In the genomic region with DNA sequence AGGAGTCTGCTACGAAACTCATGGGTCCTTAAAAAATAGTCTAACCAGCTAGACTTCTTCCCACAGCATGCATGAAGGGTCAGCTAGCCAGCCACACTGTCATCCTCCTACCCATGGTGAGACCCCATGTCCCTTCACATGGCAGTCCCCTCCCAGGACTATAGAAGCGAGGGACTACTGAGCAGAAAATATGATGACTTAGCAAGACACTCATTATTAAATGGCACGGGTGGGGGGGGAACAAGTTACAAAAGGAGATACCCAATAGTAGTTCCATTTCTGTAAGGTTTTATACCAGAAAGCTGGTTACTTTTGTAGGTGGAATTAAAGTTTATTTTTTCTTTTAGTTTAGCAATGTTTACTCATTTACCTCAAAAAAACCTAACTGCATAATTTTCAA, we compare ENCODE assay signal across 32 cellular contexts. TPM values are rescaled to one million over a fixed set of nuclear protein-coding genes. Genes with fewer than 3 reads are reported as not detected.
"Had no signal": no experiment of that assay in that cellular context is flagged by ENCODE, and none has a peak within 500 bp of the region (broad histone marks: within the 10 kb centered on the region; RNA-seq: fewer than 3 reads in every experiment).

No MANE protein-coding gene starts in this region.

- H3K27ac Mint-ChIP-seq: activated CD4-positive, alpha-beta memory T cell treated with anti-CD3 and anti-CD28 coated beads for 36 hours; activated CD4-positive, alpha-beta T cell treated with anti-CD3 and anti-CD28 coated beads for 36 hours; activated CD4-positive, alpha-beta T cell treated with anti-CD3 and anti-CD28 coated beads, Interleukin-2, amount 10 ng/mL, durations not matched to agents 24 days and 14 days; activated CD8-positive, alpha-beta memory T cell treated with anti-CD3 and anti-CD28 coated beads, Interleukin-2, amount 10 ng/mL, durations not matched to agents 7 days and 5 days; activated CD8-positive, alpha-beta T cell treated with anti-CD3 and anti-CD28 coated beads, Interleukin-2, amount 10 ng/mL, durations not matched to agents 7 days and 5 days; activated naive CD4-positive, alpha-beta T cell treated with anti-CD3 and anti-CD28 coated beads for 36 hours; activated naive CD4-positive, alpha-beta T cell treated with anti-CD3 and anti-CD28 coated beads, Interleukin-2, amount 50 U/mL, for 24 hours; activated naive CD8-positive, alpha-beta T cell treated with anti-CD3 and anti-CD28 coated beads for 36 hours; activated naive CD8-positive, alpha-beta T cell treated with anti-CD3 and anti-CD28 coated beads, Interleukin-2, amount 50 U/mL, for 24 hours; activated T-helper 1 cell treated with anti-CD3 and anti-CD28 coated beads, Interleukin-12 subunit alpha, Interleukin-12 subunit beta, Interleukin-2, Interleukin-4 antibody, amounts not matched to agents 30 ng/mL and 10 ng/mL and 1 ng/mL, durations not matched to agents 14 hours and 24 hours and 36 hours; activated T-helper 2 cell treated with anti-CD3 and anti-CD28 coated beads, Interferon-gamma antibody, Interleukin-2, Interleukin-4, amounts not matched to agents 10 μg/mL and 5 μg/mL and 100 μg/mL, durations not matched to agents 14 hours and 24 hours and 36 hours; effector memory CD8-positive, alpha-beta T cell had no signal

- H3K4me1 ChIP-seq: adrenal gland, body of pancreas, heart left ventricle had no signal

- H3K4me1 Mint-ChIP-seq: activated CD4-positive, alpha-beta T cell treated with anti-CD3 and anti-CD28 coated beads for 36 hours; activated CD4-positive, alpha-beta T cell treated with anti-CD3 and anti-CD28 coated beads, Interleukin-2, amount 10 ng/mL, durations not matched to agents 24 days and 14 days; activated CD8-positive, alpha-beta memory T cell treated with anti-CD3 and anti-CD28 coated beads, Interleukin-2, amount 10 ng/mL, durations not matched to agents 7 days and 5 days; activated naive CD4-positive, alpha-beta T cell treated with anti-CD3 and anti-CD28 coated beads, Interleukin-2, amount 50 U/mL, for 24 hours; activated naive CD8-positive, alpha-beta T cell treated with anti-CD3 and anti-CD28 coated beads for 36 hours; activated naive CD8-positive, alpha-beta T cell treated with anti-CD3 and anti-CD28 coated beads, Interleukin-2, amount 50 U/mL, for 24 hours had no signal

- H3K4me3 Mint-ChIP-seq: activated CD4-positive, alpha-beta memory T cell treated with anti-CD3 and anti-CD28 coated beads for 36 hours; activated CD4-positive, alpha-beta T cell treated with anti-CD3 and anti-CD28 coated beads for 36 hours; activated CD4-positive, alpha-beta T cell treated with anti-CD3 and anti-CD28 coated beads, Interleukin-2, amount 10 ng/mL, durations not matched to agents 24 days and 14 days; activated CD8-positive, alpha-beta memory T cell treated with anti-CD3 and anti-CD28 coated beads, Interleukin-2, amount 10 ng/mL, durations not matched to agents 7 days and 5 days; activated CD8-positive, alpha-beta T cell treated with anti-CD3 and anti-CD28 coated beads, Interleukin-2, amount 10 ng/mL, durations not matched to agents 7 days and 5 days; activated naive CD4-positive, alpha-beta T cell treated with anti-CD3 and anti-CD28 coated beads for 36 hours; activated naive CD4-positive, alpha-beta T cell treated with anti-CD3 and anti-CD28 coated beads, Interleukin-2, amount 50 U/mL, for 24 hours; activated naive CD8-positive, alpha-beta T cell treated with anti-CD3 and anti-CD28 coated beads for 36 hours; activated naive CD8-positive, alpha-beta T cell treated with anti-CD3 and anti-CD28 coated beads, Interleukin-2, amount 50 U/mL, for 24 hours; activated T-helper 1 cell treated with anti-CD3 and anti-CD28 coated beads, Interleukin-12 subunit alpha, Interleukin-12 subunit beta, Interleukin-2, Interleukin-4 antibody, amounts not matched to agents 30 ng/mL and 10 ng/mL and 1 ng/mL, durations not matched to agents 14 hours and 24 hours and 36 hours; effector memory CD8-positive, alpha-beta T cell had no signal

- DNase-seq: activated CD4-positive, alpha-beta memory T cell treated with anti-CD3 and anti-CD28 coated beads for 36 hours; activated CD4-positive, alpha-beta T cell treated with anti-CD3 and anti-CD28 coated beads for 36 hours; activated CD4-positive, alpha-beta T cell treated with anti-CD3 and anti-CD28 coated beads, Interleukin-2, amount 10 ng/mL, durations not matched to agents 24 days and 14 days; activated CD4-positive, CD25-positive, alpha-beta regulatory T cell; activated CD4-positive, CD25-positive, alpha-beta regulatory T cell treated with anti-CD3 and anti-CD28 coated beads, Interleukin-2, amount 50 U/mL, for 72 hours; activated CD8-positive, alpha-beta memory T cell treated with anti-CD3 and anti-CD28 coated beads, Interleukin-2, amount 10 ng/mL, durations not matched to agents 7 days and 5 days; activated CD8-positive, alpha-beta memory T cell treated with anti-CD3 and anti-CD28 coated beads, Interleukin-2, amount 50 U/mL, for 4 hours; activated CD8-positive, alpha-beta T cell treated with anti-CD3 and anti-CD28 coated beads, Interleukin-2, amount 10 ng/mL, durations not matched to agents 7 days and 5 days; activated effector memory CD4-positive, alpha-beta T cell treated with anti-CD3 and anti-CD28 coated beads, Interleukin-2, amount 50 U/mL, for 16 hours; activated naive CD4-positive, alpha-beta T cell treated with anti-CD3 and anti-CD28 coated beads for 36 hours; activated naive CD8-positive, alpha-beta T cell treated with anti-CD3 and anti-CD28 coated beads for 36 hours; activated naive CD8-positive, alpha-beta T cell treated with anti-CD3 and anti-CD28 coated beads, Interleukin-2, amount 50 U/mL, for 24 hours; activated T-cell treated with anti-CD3 and anti-CD28 coated beads, Interleukin-2, amount 50 U/mL, for 1 hour; activated T-cell treated with anti-CD3 and anti-CD28 coated beads, Interleukin-2, amount 50 U/mL, for 48 hours; adrenal gland; amygdala; aorta; body of pancreas; caudate nucleus; cortex of kidney; dermis blood vessel endothelial cell; effector CD4-positive, alpha-beta T cell; effector memory CD8-positive, alpha-beta T cell; foreskin fibroblast; heart left ventricle; T-helper 2 cell had no signal

- H3K9me3 Mint-ChIP-seq: activated naive CD4-positive, alpha-beta T cell treated with anti-CD3 and anti-CD28 coated beads, Interleukin-2, amount 50 U/mL, for 24 hours; effector memory CD8-positive, alpha-beta T cell had no signal

- H3K4me3 ChIP-seq: adrenal gland, body of pancreas, heart left ventricle had no signal

- H3K27me3 ChIP-seq: adrenal gland, body of pancreas, heart left ventricle had no signal

- H3K36me3 Mint-ChIP-seq: activated CD4-positive, alpha-beta memory T cell treated with anti-CD3 and anti-CD28 coated beads for 36 hours; activated CD8-positive, alpha-beta memory T cell treated with anti-CD3 and anti-CD28 coated beads, Interleukin-2, amount 10 ng/mL, durations not matched to agents 7 days and 5 days; activated naive CD8-positive, alpha-beta T cell treated with anti-CD3 and anti-CD28 coated beads for 36 hours had no signal

- H3K27ac ChIP-seq: adrenal gland, body of pancreas, heart left ventricle had no signal

- H3K27me3 Mint-ChIP-seq: activated CD4-positive, alpha-beta memory T cell treated with anti-CD3 and anti-CD28 coated beads for 36 hours; activated CD4-positive, alpha-beta T cell treated with anti-CD3 and anti-CD28 coated beads for 36 hours; activated CD4-positive, alpha-beta T cell treated with anti-CD3 and anti-CD28 coated beads, Interleukin-2, amount 10 ng/mL, durations not matched to agents 24 days and 14 days; activated CD8-positive, alpha-beta memory T cell treated with anti-CD3 and anti-CD28 coated beads, Interleukin-2, amount 10 ng/mL, durations not matched to agents 7 days and 5 days had no signal

- H3K9me3 ChIP-seq: adrenal gland had no signal

- H3K36me3 ChIP-seq: adrenal gland, heart left ventricle had no signal

- ATAC-seq: activated CD4-positive, alpha-beta T cell treated with anti-CD3 and anti-CD28 coated beads for 36 hours; activated CD8-positive, alpha-beta memory T cell treated with anti-CD3 and anti-CD28 coated beads, Interleukin-2, amount 10 ng/mL, durations not matched to agents 7 days and 5 days; activated CD8-positive, alpha-beta T cell treated with anti-CD3 and anti-CD28 coated beads, Interleukin-2, amount 10 ng/mL, durations not matched to agents 7 days and 5 days; activated naive CD8-positive, alpha-beta T cell treated with anti-CD3 and anti-CD28 coated beads, Interleukin-2, amount 50 U/mL, for 24 hours; body of pancreas; effector memory CD8-positive, alpha-beta T cell; esophagus mucosa; heart left ventricle had no signal

RNA-seq across cellular contexts. Expression of a gene that starts 31.5 kb away (rescaled TPM):
- total RNA-seq: activated CD4-positive, alpha-beta memory T cell treated with anti-CD3 and anti-CD28 coated beads for 36 hours; activated CD4-positive, alpha-beta T cell treated with anti-CD3 and anti-CD28 coated beads for 36 hours; activated CD4-positive, alpha-beta T cell treated with anti-CD3 and anti-CD28 coated beads, Interleukin-2, amount 10 ng/mL, durations not matched to agents 24 days and 14 days; activated CD8-positive, alpha-beta memory T cell treated with anti-CD3 and anti-CD28 coated beads for 36 hours; activated CD8-positive, alpha-beta T cell treated with anti-CD3 and anti-CD28 coated beads, Interleukin-2, amount 10 ng/mL, durations not matched to agents 7 days and 5 days; activated naive CD4-positive, alpha-beta T cell treated with anti-CD3 and anti-CD28 coated beads for 36 hours; activated naive CD8-positive, alpha-beta T cell treated with anti-CD3 and anti-CD28 coated beads for 36 hours; activated T-helper 1 cell treated with anti-CD3 and anti-CD28 coated beads, Interleukin-12 subunit alpha, Interleukin-12 subunit beta, Interleukin-2, Interleukin-4 antibody, amounts not matched to agents 30 ng/mL and 10 ng/mL and 1 ng/mL, durations not matched to agents 14 hours and 24 hours and 36 hours; dermis blood vessel endothelial cell; epithelial cell of proximal tubule; esophagus mucosa had no signal
